ENCODE assay signal across 8 cellular contexts in the genomic region with DNA sequence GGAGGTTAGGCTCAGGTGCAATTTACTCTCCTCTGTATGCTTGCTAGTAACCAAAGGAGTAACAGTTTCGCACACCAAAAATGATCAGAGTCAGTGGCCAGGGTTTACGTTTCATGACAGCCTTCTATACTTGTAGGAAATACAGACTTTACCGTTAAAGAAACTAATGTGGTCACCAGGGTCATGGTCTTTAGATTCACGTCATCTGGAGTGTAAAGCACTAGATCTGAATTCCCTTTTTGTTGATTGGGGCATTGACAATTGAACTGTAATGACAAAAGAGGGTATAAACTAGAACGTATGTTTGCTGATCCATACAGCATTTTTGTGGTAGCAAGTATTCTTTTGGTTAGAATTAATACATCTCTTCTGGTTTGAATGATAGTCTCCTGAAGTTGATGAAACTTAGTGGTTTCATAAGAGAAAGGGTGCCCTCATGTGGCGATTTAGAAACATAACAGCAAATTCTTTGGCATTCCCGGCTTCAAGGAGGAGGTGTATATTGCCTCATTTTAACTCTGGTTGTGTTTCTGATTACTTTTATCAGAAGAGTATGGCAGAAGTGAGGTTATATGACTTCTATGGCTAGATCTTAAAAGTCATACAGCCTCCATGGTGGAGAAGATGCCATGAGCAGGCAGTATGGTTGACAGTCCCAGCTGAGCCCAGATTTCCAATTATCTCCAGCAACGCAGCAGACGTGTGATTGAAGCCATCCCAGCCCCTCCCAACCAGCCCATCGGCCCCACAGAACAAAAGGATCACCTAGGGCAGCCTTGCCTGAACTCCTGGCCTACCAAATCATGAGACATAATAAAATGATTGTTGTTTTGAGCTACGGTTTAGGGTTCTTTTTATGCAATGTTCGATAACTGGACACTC. TPM values are rescaled to one million over a fixed set of nuclear protein-coding genes. Genes with fewer than 3 reads are reported as not detected.
DNase-seq lines count a peak whose midpoint lies in the region; ATAC-seq, FAIRE-seq and TF ChIP-seq lines count a peak whose summit lies in the region.

No MANE protein-coding gene starts in this region.

- peak; percentile 89 for DNase-seq in NCI-H526 treated with DMSO at 0.1 percent for 48 hours (lab: John Stamatoyannopoulos, UW)
- DNase-seq in activated CD8-positive, alpha-beta memory T cell treated with anti-CD3 and anti-CD28 coated beads, Interleukin-2, amount 50 U/mL, for 24 hours (ENCODE audit: extremely low read depth) = peak; percentile 6
- DNase-seq in foreskin fibroblast = peak; percentile 66 to 91
- peak; percentile 78 for DNase-seq in neuronal stem cell (ENCODE audit: low spot score)
- no peak for DNase-seq in occipital lobe (lab: John Stamatoyannopoulos, UW)

- H3K79me1 ChIP-seq in neuronal stem cell (ENCODE audit: low read depth, low read length) = no peaks in the 10 kb centered on the region

- H3K9ac ChIP-seq in neuronal stem cell (ENCODE audit: low read depth, low read length, poor library complexity) = no peak overlapping the region

- no peak overlapping the region for H3K27ac ChIP-seq in neuronal stem cell (replicated peaks; ENCODE audit: low read length)

- H3K4me2 ChIP-seq in neuronal stem cell (ENCODE audit: insufficient read depth, low read length, poor library complexity, severe bottlenecking) = no peak overlapping the region

- no peak overlapping the region for H3K18ac ChIP-seq in neuronal stem cell (ENCODE audit: low read length)

- H4K91ac ChIP-seq in neuronal stem cell (ENCODE audit: low read depth, low read length, poor library complexity) = no peak overlapping the region

- no peaks in the 10 kb centered on the region for H3K9me3 ChIP-seq in neuronal stem cell (replicated peaks in 1 of 2; ENCODE audit: control insufficient read depth in 2 of 2, insufficient read depth in 1 of 2, low read depth in 1 of 2, low read length in 2 of 2)

- H2AK5ac ChIP-seq in neuronal stem cell (ENCODE audit: low read depth, low read length) = no peak overlapping the region

- peak; percentile 39 for TF ChIP-seq CTCF in foreskin fibroblast (IDR thresholded peaks at IDR 0.05; ENCODE audit: low read depth, low read length)

- H2BK15ac ChIP-seq in neuronal stem cell (ENCODE audit: low read length) = no peak overlapping the region

- no peaks in the 10 kb centered on the region for H3K4me1 ChIP-seq in neuronal stem cell (ENCODE audit: control insufficient read depth in 2 of 2, insufficient read depth in 1 of 2, low read depth in 1 of 2, low read length in 2 of 2)

- no peak overlapping the region for H3K23ac ChIP-seq in neuronal stem cell (ENCODE audit: low read depth, low read length, poor library complexity)

- no peak overlapping the region for H2BK5ac ChIP-seq in neuronal stem cell (ENCODE audit: low read length)

- H3K27me3 ChIP-seq in neuronal stem cell (ENCODE audit: control insufficient read depth in 3 of 3, insufficient read depth in 3 of 3, low read depth in 1 of 3, low read length in 3 of 3) = no peaks in the 10 kb centered on the region

- H3K36me3 ChIP-seq in neuronal stem cell (replicated peaks in 1 of 2; ENCODE audit: control insufficient read depth in 2 of 2, insufficient read depth in 2 of 2, low read length in 2 of 2) = no peaks in the 10 kb centered on the region

- no peak overlapping the region for H2BK120ac ChIP-seq in neuronal stem cell (ENCODE audit: low read depth, low read length)

- no peak overlapping the region for H4K8ac ChIP-seq in neuronal stem cell (ENCODE audit: low read depth, low read length)

- H2AFZ ChIP-seq in neuronal stem cell (ENCODE audit: low read length) = peak overlapping the region; percentile 47

- H2BK12ac ChIP-seq in neuronal stem cell (ENCODE audit: low read length) = no peak overlapping the region

- H3K4me3 ChIP-seq in foreskin fibroblast (ENCODE audit: low read depth in 1 of 2, low read length in 2 of 2) (no peak overlapping the region), neuronal stem cell (ENCODE audit: low read length in 2 of 2) (no peak overlapping the region)

- no peak overlapping the region for H3K14ac ChIP-seq in neuronal stem cell (ENCODE audit: low read length)

- FAIRE-seq in G401.6 (lab: Jason Lieb, UNC) = peak; percentile 97

- H3K4ac ChIP-seq in neuronal stem cell (ENCODE audit: low read length) = no peak overlapping the region

- no CpG with 5 or more reads among the region's 12 CpGs for WGBS in neuronal stem cell (ENCODE audit: extremely low coverage in 2 of 2, insufficient read length in 2 of 2, insufficient replicate concordance in 1 of 2), 2 donors

- ATAC-seq in GM21381 (IDR thresholded peaks at IDR 0.05; ENCODE audit: unreplicated experiment) = peak; percentile 95
- peak; percentile 88 for ATAC-seq in HG03571 (IDR thresholded peaks at IDR 0.05; ENCODE audit: unreplicated experiment)

RNA-seq across cellular contexts. Expression of a gene that starts 35.1 kb away (rescaled TPM):
- polyA plus RNA-seq in neuronal stem cell (2013, experiment 1 of 2) = not detected
- polyA plus RNA-seq in neuronal stem cell (2013, experiment 2 of 2) = 0.04 TPM
- total RNA-seq in occipital lobe = 0.47 TPM

RNA-seq across cellular contexts. Expression of a gene that starts 42.8 kb away (rescaled TPM):
- 103 TPM for polyA plus RNA-seq in neuronal stem cell (2013, experiment 1 of 2)
- 107 TPM for polyA plus RNA-seq in neuronal stem cell (2013, experiment 2 of 2)
- total RNA-seq in occipital lobe = 101 TPM
